In genomic region chr12:109139791-109140190, GRCh38 we compare ENCODE assay signal across 24 cellular contexts. TPM values are rescaled to one million over a fixed set of nuclear protein-coding genes. Genes with fewer than 3 reads are reported as not detected.
DNase-seq lines count a peak whose midpoint lies in the region; ATAC-seq and TF ChIP-seq lines count a peak whose summit lies in the region.
"Had no signal": no experiment of that assay in that cellular context is flagged by ENCODE, and none has a peak within 500 bp of the region (broad histone marks: within the 10 kb centered on the region; RNA-seq: fewer than 3 reads in every experiment).

No MANE protein-coding gene starts in this region.

- no peak for TF ChIP-seq CTCF in psoas muscle (IDR thresholded peaks at IDR 0.05)

- no peaks in the 10 kb centered on the region for H3K27me3 ChIP-seq in psoas muscle (ENCODE audit: insufficient read depth in 3 of 3, low read length in 2 of 3)
- H3K27me3 ChIP-seq in subcutaneous abdominal adipose tissue (ENCODE audit: control insufficient read depth in 5 of 5, insufficient read depth in 4 of 5, low read length in 5 of 5), result no peaks in the 10 kb centered on the region
- H3K27me3 ChIP-seq: SJSA1 had no signal

- H3K4me3 ChIP-seq in psoas muscle (no peak overlapping the region), subcutaneous abdominal adipose tissue (ENCODE audit: low read depth in 1 of 5, low read length in 5 of 5) (no peak overlapping the region)
- H3K4me3 ChIP-seq: SJSA1 had no signal

- ATAC-seq in Right ventricle myocardium inferior (peak; percentile 15), left ventricle myocardium superior (peak; percentile 3), psoas muscle (peak in 3 of 4 donors; percentile 13 to 30 (median 22))
- ATAC-seq: CD8-positive, alpha-beta T cell had no signal

- peak overlapping the region; percentile 15 for H3K27ac ChIP-seq in psoas muscle
- peak overlapping the region; percentile 84 for H3K27ac ChIP-seq in subcutaneous abdominal adipose tissue (ENCODE audit: low read depth, low read length)
- H3K27ac ChIP-seq: RWPE1, SJSA1 had no signal

- H3K36me3 ChIP-seq in psoas muscle (ENCODE audit: insufficient read depth in 1 of 2, low read depth in 1 of 2), result peaks cover 2 to 55% of the 10 kb centered on the region in 2 donors
- H3K36me3 ChIP-seq in subcutaneous abdominal adipose tissue (ENCODE audit: control insufficient read depth in 5 of 5, insufficient read depth in 5 of 5, low read length in 5 of 5), result peaks cover 0 to 40% (median 13%) of the 10 kb centered on the region in 5 donors
- H3K36me3 ChIP-seq: SJSA1 had no signal

- H3K9ac ChIP-seq in subcutaneous abdominal adipose tissue (ENCODE audit: low read length in 5 of 5), result no peak overlapping the region

- H3K9me3 ChIP-seq in psoas muscle, result no peaks in the 10 kb centered on the region
- H3K9me3 ChIP-seq in subcutaneous abdominal adipose tissue (ENCODE audit: control insufficient read depth in 5 of 5, low read length in 5 of 5), result no peaks in the 10 kb centered on the region
- H3K9me3 ChIP-seq: SJSA1 had no signal

- DNase-seq in Right ventricle myocardium inferior (ENCODE audit: missing footprints) (no peak), cardiac septum (ENCODE audit: low spot score) (no peak), left ventricle myocardium superior (no peak), psoas muscle (no peak), activated gamma-delta T cell treated with Interleukin-2 at 50 U/mL for 16 hours (no peak), DMS 273 (lab: John Stamatoyannopoulos, UW; ENCODE audit: unreplicated experiment) (no peak), NCI-H226 (no peak)
- DNase-seq: 8988T; AML-193; C1 segment of cervical spinal cord; CD8-positive, alpha-beta T cell; H9; HFFc6; KG1; NCI-H1092 treated with DMSO at 0.1 percent for 48 hours; NCI-H146; NCI-H2029; NCI-H345; NCI-H524; NCI-H774; NK-92 treated with Interleukin-12 subunit alpha and Interleukin-12 subunit beta, amount 100 ng/mL, for 24 hours had no signal

- intact Hi-C loops in Right ventricle myocardium inferior (cut with DNase I), result no loop called here
- intact Hi-C loops in cardiac septum (cut with DNase I), result no loop called here
- intact Hi-C loops in left ventricle myocardium superior (cut with micrococcal nuclease), result no loop called here
- intact Hi-C loops in psoas muscle (cut with DNase I), result no loop called here

- 72 to 88% (median 75%) methylated on average over 7 of the region's 7 CpGs for WGBS in psoas muscle, 3 donors

- H3K4me1 ChIP-seq in psoas muscle (peaks cover 62% of the 10 kb centered on the region), subcutaneous abdominal adipose tissue (ENCODE audit: control insufficient read depth in 5 of 5, insufficient read depth in 5 of 5, low read length in 5 of 5) (peaks cover 4 to 94% (median 74%) of the 10 kb centered on the region in 5 donors)
- H3K4me1 ChIP-seq: SJSA1 had no signal

RNA-seq across cellular contexts. Expression of gene ACACB, which starts 23.4 kb away (rescaled TPM):
- total RNA-seq in Right ventricle myocardium inferior (150 TPM), cardiac septum (64.5 TPM), left ventricle myocardium superior (177 TPM), psoas muscle (100 to 1,000 TPM; 113 to 503 (median 331) TPM)
- 100 to 1,000 TPM in 2 of 3 donors, 10 to 100 TPM in 1; 27.0 to 275 (median 136) TPM for polyA plus RNA-seq in psoas muscle

RNA-seq across cellular contexts. Expression of gene UNG, which starts 42.4 kb away (rescaled TPM):
- total RNA-seq in Right ventricle myocardium inferior (26.9 TPM), cardiac septum (25.5 TPM), left ventricle myocardium superior (25.9 TPM), psoas muscle (10 to 100 TPM; 40.4 to 68.9 (median 42.1) TPM)
- polyA plus RNA-seq in psoas muscle, result 10 to 100 TPM; 34.3 to 93.1 (median 36.7) TPM

RNA-seq across cellular contexts. Expression of gene ALKBH2, which starts 46.5 kb away (rescaled TPM):
- total RNA-seq in Right ventricle myocardium inferior, result 7.7 TPM
- total RNA-seq in cardiac septum, result 9.7 TPM
- 6.6 TPM for total RNA-seq in left ventricle myocardium superior
- total RNA-seq in psoas muscle, result 10 to 100 TPM in 3 of 4 donors, 1 to 10 TPM in 1; 7.3 to 25.3 (median 17.7) TPM
- polyA plus RNA-seq in psoas muscle, result 10 to 100 TPM; 28.0 to 50.4 (median 28.5) TPM
